In genomic region chr11:3604169-3604568, GRCh38 we compare ENCODE assay signal across 28 cellular contexts. TPM values are rescaled to one million over a fixed set of nuclear protein-coding genes. Genes with fewer than 3 reads are reported as not detected.
"Had no signal": no experiment of that assay in that cellular context is flagged by ENCODE, and none has a peak within 500 bp of the region (broad histone marks: within the 10 kb centered on the region; RNA-seq: fewer than 3 reads in every experiment).

No MANE protein-coding gene starts in this region.

- H3K27ac ChIP-seq: dorsolateral prefrontal cortex, epithelial cell of prostate, esophagus muscularis mucosa, gastrocnemius medialis, heart right ventricle, left lung, pancreas, prostate gland, spleen, testis, tibial nerve, upper lobe of right lung, vagina had no signal

- H3K4me3 ChIP-seq: dorsolateral prefrontal cortex, esophagus muscularis mucosa, gastrocnemius medialis, heart right ventricle, left lung, lung, pancreas, prostate gland, spleen, testis, tibial nerve, upper lobe of right lung, vagina had no signal

- H3K36me3 ChIP-seq: esophagus muscularis mucosa, gastrocnemius medialis, heart right ventricle, left lung, pancreas, prostate gland, spleen, tibial nerve, upper lobe of right lung, vagina had no signal

- ATAC-seq: gastrocnemius medialis; left lung; naive thymus-derived CD4-positive, alpha-beta T cell; pancreas; sciatic nerve; stimulated activated memory B cell treated with anti-CD40 and anti-IgM and Interleukin-4, amounts not matched to agents 10 μg/mL and 1 μg/mL and 100 μg/mL, for 72 hours; upper lobe of right lung had no signal

- H3K4me1 ChIP-seq: esophagus muscularis mucosa, gastrocnemius medialis, heart right ventricle, left lung, pancreas, prostate gland, spleen, testis, tibial nerve, upper lobe of right lung, vagina had no signal

- DNase-seq: cortex of kidney; dorsolateral prefrontal cortex; effector memory CD4-positive, alpha-beta T cell; gastrocnemius medialis; heart right ventricle; hypothalamus; left lung; mesenchymal stem cell; naive thymus-derived CD4-positive, alpha-beta T cell; pancreas; spleen; stimulated activated CD4-positive, alpha-beta T cell treated with anti-CD3 and anti-CD28 coated beads, Interleukin-15, amount 100 ng/mL, for 24 hours; stimulated activated CD4-positive, alpha-beta T cell treated with anti-CD3 and anti-CD28 coated beads, Interleukin-1b, Interleukin-23, amount 100 ng/mL, for 48 hours; stimulated activated CD4-positive, alpha-beta T cell treated with anti-CD3 and anti-CD28 coated beads, Interleukin-4, amount 100 ng/mL, for 24 hours; testis; upper lobe of right lung had no signal

- H3K9me3 ChIP-seq: esophagus muscularis mucosa, gastrocnemius medialis, heart right ventricle, left lung, pancreas, prostate gland, spleen, testis, tibial nerve, upper lobe of right lung, vagina had no signal

- H3K27me3 ChIP-seq: dorsolateral prefrontal cortex, esophagus muscularis mucosa, gastrocnemius medialis, heart right ventricle, left lung, pancreas, spleen, testis, tibial nerve, upper lobe of right lung, vagina had no signal

RNA-seq across cellular contexts. Expression of gene ART5, which starts 37.6 kb away (rescaled TPM):
- total RNA-seq: fibroblast of villous mesenchyme; mononuclear cell; naive thymus-derived CD4-positive, alpha-beta T cell; renal cortical epithelial cell; spleen; tibial nerve had no signal
- polyA plus RNA-seq: naive thymus-derived CD4-positive, alpha-beta T cell; spleen had no signal

RNA-seq across cellular contexts. Expression of gene ART1, which starts 40.8 kb away (rescaled TPM):
- total RNA-seq: esophagus muscularis mucosa; fibroblast of villous mesenchyme; mononuclear cell; naive thymus-derived CD4-positive, alpha-beta T cell; neural crest cell; pancreas; prostate gland; renal cortical epithelial cell; sciatic nerve; spleen; vagina had no signal
- polyA plus RNA-seq: naive thymus-derived CD4-positive, alpha-beta T cell; pancreas; spleen had no signal
